Comparison of ENCODE assay signal across 22 cellular contexts in the genomic region with DNA sequence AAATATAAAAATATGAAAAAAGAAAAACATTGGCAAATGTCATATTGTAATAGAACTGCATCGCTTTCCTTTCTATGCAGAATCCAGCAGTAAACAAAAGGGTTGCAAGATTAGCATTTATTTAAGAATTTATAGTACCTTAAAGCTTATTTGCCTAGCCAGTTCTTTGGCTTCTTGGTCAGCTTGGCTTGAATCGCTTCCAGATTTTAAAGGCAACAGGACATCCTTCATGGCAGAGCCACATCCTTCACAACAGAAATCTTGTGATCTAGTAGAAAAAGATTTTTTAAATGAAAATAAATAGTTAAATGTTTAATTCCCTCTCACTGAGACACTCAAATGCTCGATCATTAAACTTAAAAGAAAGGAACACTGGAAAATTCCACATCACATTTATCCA. TPM values are rescaled to one million over a fixed set of nuclear protein-coding genes. Genes with fewer than 3 reads are reported as not detected.
DNase-seq lines count a peak whose midpoint lies in the region; ATAC-seq, FAIRE-seq and TF ChIP-seq lines count a peak whose summit lies in the region.
"Had no signal": no experiment of that assay in that cellular context is flagged by ENCODE, and none has a peak within 500 bp of the region (broad histone marks: within the 10 kb centered on the region; RNA-seq: fewer than 3 reads in every experiment).

No MANE protein-coding gene starts in this region.

- H3K9me3 ChIP-seq in Panc1 (ENCODE audit: control insufficient read depth, insufficient read depth, low read depth, low read length) (no peaks in the 10 kb centered on the region), endothelial cell of umbilical vein (replicated peaks; ENCODE audit: control insufficient read depth, insufficient read depth, low read length) (no peaks in the 10 kb centered on the region), GM23248 (ENCODE audit: low read depth) (no peaks in the 10 kb centered on the region)

- in situ Hi-C loops in Panc1 (cut with HindIII; ENCODE audit: low pct_unique_long_range_greater_than_20kb, low sequenced_read_pairs) (no loop called here), GM23248 (cut with MboI) (no loop called here)

- dilution Hi-C loops in endothelial cell of umbilical vein (cut with MboI; ENCODE audit: extremely low pct_ligation_motif_present, low sequenced_read_pairs): no loop called here

- H3K4me1 ChIP-seq in Panc1 (ENCODE audit: control insufficient read depth, insufficient read depth, low read length) (no peaks in the 10 kb centered on the region), endothelial cell of umbilical vein (ENCODE audit: control insufficient read depth, extremely low read depth, insufficient read depth, low read length) (peaks cover 3% of the 10 kb centered on the region), GM23248 (ENCODE audit: insufficient read depth) (no peaks in the 10 kb centered on the region)

- H3K9me2 ChIP-seq in GM23248 (ENCODE audit: insufficient read depth): no peaks in the 10 kb centered on the region

- peaks cover 9% of the 10 kb centered on the region; the same call in 1 of the 2 replicates for H3K36me3 ChIP-seq in Panc1 (ENCODE audit: control insufficient read depth, insufficient read depth, low read length)
- peaks cover 2 to 16% of the 10 kb centered on the region in 2 experiments for H3K36me3 ChIP-seq in endothelial cell of umbilical vein (ENCODE audit: control insufficient read depth in 2 of 2, extremely low read depth in 1 of 2, insufficient read depth in 2 of 2, low read length in 2 of 2)
- peaks cover 56% of the 10 kb centered on the region for H3K36me3 ChIP-seq in GM23248 (ENCODE audit: low read depth)

- TF ChIP-seq CTCF in LNCaP clone FGC (IDR thresholded peaks at IDR 0.05; ENCODE audit: control insufficient read depth, extremely low read depth, insufficient read depth) (no peak), Panc1 (IDR thresholded peaks at IDR 0.05) (no peak), endothelial cell of umbilical vein (IDR thresholded peaks at IDR 0.05; ENCODE audit: extremely low read depth in 1 of 2, insufficient read depth in 1 of 2, low read depth in 1 of 2, low read length in 2 of 2) (no peak)

- H3K79me2 ChIP-seq in endothelial cell of umbilical vein (ENCODE audit: control insufficient read depth, insufficient read depth, low read length): no peaks in the 10 kb centered on the region
- H3K79me2 ChIP-seq in GM23248 (ENCODE audit: insufficient read depth): peaks cover 9% of the 10 kb centered on the region

- H3K4me3 ChIP-seq in LNCaP clone FGC (ENCODE audit: low read depth, low read length) (no peak overlapping the region), Panc1 (ENCODE audit: low read depth in 2 of 2, low read length in 2 of 2) (no peak overlapping the region), endothelial cell of umbilical vein (replicated peaks in 1 of 3; ENCODE audit: insufficient read depth in 1 of 3, low read depth in 1 of 3, low read length in 3 of 3) (no peak overlapping the region), GM23248 (no peak overlapping the region)

- no peak for FAIRE-seq in endothelial cell of umbilical vein (lab: Jason Lieb, UNC)
- FAIRE-seq: GM12891, GM18507, H1 had no signal

- H3K27me3 ChIP-seq in Panc1 (ENCODE audit: control insufficient read depth, insufficient read depth, low read length) (no peaks in the 10 kb centered on the region), endothelial cell of umbilical vein (ENCODE audit: control insufficient read depth in 2 of 2, insufficient read depth in 2 of 2, low read length in 2 of 2) (no peaks in the 10 kb centered on the region), GM23248 (replicated peaks; ENCODE audit: insufficient read depth) (no peaks in the 10 kb centered on the region)

- CTCF ChIA-PET in Panc1 (lab: Charles Lee): no interaction called here
- CTCF ChIA-PET in endothelial cell of umbilical vein (lab: Charles Lee): interaction anchor here (0.6 to 1.9 kb wide), 5 partner anchors 9 to 254 kb away, joined by 3 to 7 read pairs (median 4); no protein-coding TSS in a partner anchor

- H2AFZ ChIP-seq in endothelial cell of umbilical vein (ENCODE audit: low read depth, low read length) (no peak overlapping the region), GM23248 (no peak overlapping the region)

- WGBS in GM23248 (ENCODE audit: low coverage in 1 of 2, low lambda C conversion rate in 2 of 2, missing lambda C conversion rate in 2 of 2), 2 experiments: 86 to 91% methylated on average over 3 of the region's 3 CpGs

- TSS peak; percentile 24 for BruUV-seq in Panc1 (replicated peaks; lab: Mats Ljungman, UMichigan)
- no TSS peak for BruUV-seq in endothelial cell of umbilical vein (replicated peaks; lab: Mats Ljungman, UMichigan)

- H3F3A ChIP-seq in GM23248 (ENCODE audit: insufficient read depth): no peaks in the 10 kb centered on the region

- H3K9me1 ChIP-seq in endothelial cell of umbilical vein (replicated peaks; ENCODE audit: control insufficient read depth, extremely low read depth, insufficient read depth, low read length): no peaks in the 10 kb centered on the region

- DNase-seq in LNCaP clone FGC (ENCODE audit: low read depth) (peak; percentile 52), Panc1 (ENCODE audit: low read depth, low spot score) (no peak), endothelial cell of umbilical vein (ENCODE audit: low read depth, low spot score) (peak; percentile 60), retina (no peak), GM23248 (no peak)
- no peak for DNase-seq in effector CD8-positive, alpha-beta T cell (lab: John Stamatoyannopoulos, UW)
- DNase-seq: C1 segment of cervical spinal cord; Calu3; CD4-positive, alpha-beta memory T cell; COR-L47; DMS53; DMS79 treated with DMSO at 0.1 percent for 48 hours; GF-D8; H7; HCEC 1CT had no signal

- H4K20me1 ChIP-seq in endothelial cell of umbilical vein (replicated peaks; ENCODE audit: control insufficient read depth, extremely low read depth, insufficient read depth, low read length) (no peaks in the 10 kb centered on the region), GM23248 (ENCODE audit: insufficient read depth) (no peaks in the 10 kb centered on the region)

- no peak for TF ChIP-seq POLR2A in endothelial cell of umbilical vein (IDR thresholded peaks at IDR 0.05; ENCODE audit: low read depth, low read length)

- POLR2A ChIA-PET in Panc1 (lab: Charles Lee): no interaction called here
- POLR2A ChIA-PET in endothelial cell of umbilical vein (lab: Charles Lee): no interaction called here

- intact Hi-C loops in Panc1 (cut with micrococcal nuclease; ENCODE audit: unreplicated experiment): no loop called here
- intact Hi-C loops in endothelial cell of umbilical vein (cut with micrococcal nuclease): no loop called here

- H3K4me2 ChIP-seq in endothelial cell of umbilical vein (ENCODE audit: insufficient read depth, low read length) (no peak overlapping the region), GM23248 (ENCODE audit: unreplicated experiment) (no peak overlapping the region)

- no peak for ATAC-seq in Panc1
- ATAC-seq in HG02610 (IDR thresholded peaks at IDR 0.05; ENCODE audit: unreplicated experiment): no peak

- no peak overlapping the region for H3K27ac ChIP-seq in Panc1 (ENCODE audit: low read length)
- H3K27ac ChIP-seq in endothelial cell of umbilical vein (ENCODE audit: insufficient read depth, low read depth, low read length): no peak overlapping the region
- no peak overlapping the region for H3K27ac ChIP-seq in GM23248

- H3K9ac ChIP-seq in endothelial cell of umbilical vein (replicated peaks; ENCODE audit: extremely low read depth, insufficient read depth, low read length): no peak overlapping the region
- no peak overlapping the region for H3K9ac ChIP-seq in GM23248

TF ChIP-seq in endothelial cell of umbilical vein, 7 proteins besides CTCF, POLR2A, EP300 and RAD21:
- no peak for TF ChIP-seq GATA2 (IDR thresholded peaks at IDR 0.05; ENCODE audit: insufficient read depth, insufficient read length, low read depth, low read length)
TF ChIP-seq in endothelial cell of umbilical vein: peak in this region for 0.

RNA-seq across cellular contexts. Expression of a gene that starts 17.4 kb away (rescaled TPM):
- total RNA-seq in Panc1 (2021; ENCODE audit: unreplicated experiment) (30.5 TPM), endothelial cell of umbilical vein (84.9 and 96.6 TPM in 2 replicates)
- polyA plus RNA-seq in Panc1 (2012; ENCODE audit: insufficient read length): 20.2 TPM
- polyA plus RNA-seq in endothelial cell of umbilical vein (36.3 and 44.4 TPM in 2 replicates), GM23248 (2016; fragmentation: Nextera tagmentation; extraction: Ambion mirVana) (44.5 and 44.6 TPM in 2 replicates)
- 40.5 and 45.2 TPM in 2 replicates for polyA plus RNA-seq in endothelial cell of umbilical vein (2011; cell fraction: cytosol; rRNA removed)
- polyA plus RNA-seq in endothelial cell of umbilical vein (2011; cell fraction: nucleus; rRNA removed): 38.4 and 45.2 TPM in 2 replicates
- 31.7 and 47.9 TPM in 2 replicates for polyA plus RNA-seq in endothelial cell of umbilical vein (2012)
- 47.2 and 53.7 TPM in 2 replicates for polyA minus RNA-seq in endothelial cell of umbilical vein
- polyA minus RNA-seq in endothelial cell of umbilical vein (2011; cell fraction: cytosol; rRNA and poly(A)+ RNA removed): 13.6 TPM
- polyA minus RNA-seq in endothelial cell of umbilical vein (2011; cell fraction: nucleus; rRNA and poly(A)+ RNA removed): 40.8 and 51.1 TPM in 2 replicates
- 42.9 and 43.4 TPM in 2 replicates for total RNA-seq in GM23248 (2014; rRNA removed; shearing (Covaris generic))

RNA-seq across cellular contexts. Expression of a gene that starts 20.1 kb away (rescaled TPM):
- total RNA-seq in Panc1 (2021; ENCODE audit: unreplicated experiment): 0.18 TPM
- polyA plus RNA-seq in Panc1 (2012; ENCODE audit: insufficient read length): 0.30 TPM
- 2.5 and 3.6 TPM in 2 replicates for total RNA-seq in endothelial cell of umbilical vein
- polyA plus RNA-seq in endothelial cell of umbilical vein: 1.4 TPM in 2 replicates
- 0.22 and 0.32 TPM in 2 replicates for polyA plus RNA-seq in endothelial cell of umbilical vein (2011; cell fraction: cytosol; rRNA removed)
- polyA plus RNA-seq in endothelial cell of umbilical vein (2011; cell fraction: nucleus; rRNA removed): 13.3 and 16.4 TPM in 2 replicates
- polyA plus RNA-seq in endothelial cell of umbilical vein (2012): 0.44 TPM in 2 replicates
- polyA minus RNA-seq in endothelial cell of umbilical vein: 1.8 and 5.5 TPM in 2 replicates
- not detected for polyA minus RNA-seq in endothelial cell of umbilical vein (2011; cell fraction: cytosol; rRNA and poly(A)+ RNA removed)
- polyA minus RNA-seq in endothelial cell of umbilical vein (2011; cell fraction: nucleus; rRNA and poly(A)+ RNA removed): 2.6 and 4.1 TPM in 2 replicates
- not detected in 2 replicates for total RNA-seq in GM23248 (2014; rRNA removed; shearing (Covaris generic))
- not detected in 2 replicates for polyA plus RNA-seq in GM23248 (2016; fragmentation: Nextera tagmentation; extraction: Ambion mirVana)
- total RNA-seq: A172, Daoy, G401, H1, H7 had no signal
- polyA plus RNA-seq: H1 had no signal

Comparison
In these comparisons a context has a peak if more than half of its experiments do, and no peak if none do; other contexts are left out.
1. DNase-seq: peak in LNCaP clone FGC (single experiment) and endothelial cell of umbilical vein (single experiment); none in Panc1 (single experiment), effector CD8-positive, alpha-beta T cell (single experiment), retina (single experiment) and GM23248 (single experiment).